ENCODE assay signal across 9 cellular contexts in genomic region chr12:86264451-86265328, GRCh38. TPM values are rescaled to one million over a fixed set of nuclear protein-coding genes. Genes with fewer than 3 reads are reported as not detected.
DNase-seq lines count a peak whose midpoint lies in the region; ATAC-seq, FAIRE-seq and TF ChIP-seq lines count a peak whose summit lies in the region.
"Had no signal": no experiment of that assay in that cellular context is flagged by ENCODE, and none has a peak within 500 bp of the region (broad histone marks: within the 10 kb centered on the region; RNA-seq: fewer than 3 reads in every experiment).

No MANE protein-coding gene starts in this region.

- TF ChIP-seq CTCF in PC-9 (conservative IDR thresholded peaks at IDR 0.05) (no peak), right atrium auricular region (IDR thresholded peaks at IDR 0.05) (no peak), prostate gland (IDR thresholded peaks at IDR 0.05) (no peak), D721Med (IDR thresholded peaks at IDR 0.05; ENCODE audit: insufficient read depth, missing control alignments) (no peak)

- DNase-seq in H7: peak; percentile 76
- peak; percentile 70 to 78 for DNase-seq in PC-9
- no peak for DNase-seq in right atrium auricular region (ENCODE audit: low spot score)
- DNase-seq in prostate gland (ENCODE audit: low spot score): peak; percentile 90
- no peak for DNase-seq in HTR-8/SVneo (ENCODE audit: insufficient read length, low spot score)
- no peak for DNase-seq in D721Med (ENCODE audit: insufficient read length, low spot score)
- no peak for DNase-seq in SHP77 (lab: John Stamatoyannopoulos, UW)

- no peaks in the 10 kb centered on the region for H3K4me1 Mint-ChIP-seq in activated T-helper 17 cell treated with anti-CD3 and anti-CD28 coated beads, Interleukin-2, amount 50 U/mL, for 72 hours

- BruUV-seq in PC-9 (replicated peaks; lab: Mats Ljungman, UMichigan): no TSS peak

- CTCF ChIA-PET in PC-9 (lab: Charles Lee): no interaction called here

- no peaks in the 10 kb centered on the region for H3F3A ChIP-seq in PC-9 (ENCODE audit: insufficient read depth, low read depth)

- no peaks in the 10 kb centered on the region for H3K27me3 Mint-ChIP-seq in activated T-helper 17 cell treated with anti-CD3 and anti-CD28 coated beads, Interleukin-2, amount 50 U/mL, for 72 hours

- H2AFZ ChIP-seq in PC-9: peak overlapping the region; percentile 97

- H3K36me3 ChIP-seq in H7 (replicated peaks; ENCODE audit: control insufficient read depth, insufficient read depth, low read length): no peaks in the 10 kb centered on the region
- H3K36me3 ChIP-seq in PC-9 (ENCODE audit: low read depth): no peaks in the 10 kb centered on the region
- no peaks in the 10 kb centered on the region for H3K36me3 ChIP-seq in right atrium auricular region
- H3K36me3 ChIP-seq in prostate gland: no peaks in the 10 kb centered on the region

- POLR2A ChIA-PET in PC-9 (lab: Charles Lee; ENCODE audit: unreplicated experiment): interaction anchor here (0.6 kb wide), 1 partner anchor 962 kb away, joined by 3 read pairs; no protein-coding TSS in a partner anchor

- H3K9me3 ChIP-seq in PC-9 (ENCODE audit: insufficient read depth, low read depth) (no peaks in the 10 kb centered on the region; the same call in 1 of the 2 replicates), right atrium auricular region (no peaks in the 10 kb centered on the region), prostate gland (no peaks in the 10 kb centered on the region)

- no peak overlapping the region for H3K4me3 Mint-ChIP-seq in activated T-helper 17 cell treated with anti-CD3 and anti-CD28 coated beads, Interleukin-2, amount 50 U/mL, for 72 hours

- peak overlapping the region; percentile 58 for H3K4me3 ChIP-seq in H7 (ENCODE audit: insufficient read depth, low read depth, low read length)
- peak overlapping the region; percentile 84 for H3K4me3 ChIP-seq in PC-9
- H3K4me3 ChIP-seq in right atrium auricular region: peak overlapping the region; percentile 32 to 46
- peak overlapping the region; percentile 18 to 29 for H3K4me3 ChIP-seq in prostate gland

- H3K9me2 ChIP-seq in PC-9 (ENCODE audit: insufficient read depth): peaks cover 5% of the 10 kb centered on the region; the same call in 1 of the 2 replicates

- 10% methylated on average over 30 of the region's 38 CpGs for WGBS in prostate gland

- H3K27me3 ChIP-seq in H7 (ENCODE audit: control insufficient read depth, insufficient read depth, low read length): no peaks in the 10 kb centered on the region
- H3K27me3 ChIP-seq in PC-9 (ENCODE audit: insufficient read depth, low read depth): no peaks in the 10 kb centered on the region
- no peaks in the 10 kb centered on the region for H3K27me3 ChIP-seq in right atrium auricular region
- H3K27me3 ChIP-seq in prostate gland (replicated peaks; ENCODE audit: insufficient read depth): no peaks in the 10 kb centered on the region

- intact Hi-C loops in PC-9 (cut with micrococcal nuclease; ENCODE audit: unreplicated experiment) (loop anchor here (5.0 to 10.0 kb wide), 3 partner anchors 300 to 1773 kb away; a partner anchor contains a TSS), prostate gland (cut with DNase I) (no loop called here)

- no peak for ATAC-seq in activated T-helper 17 cell treated with anti-CD3 and anti-CD28 coated beads, Interleukin-2, amount 50 U/mL, for 72 hours (replicated peaks)

- H3K4me2 ChIP-seq in PC-9: peak overlapping the region; percentile 94

- FAIRE-seq in HTR-8/SVneo (lab: Jason Lieb, UNC): no peak
- FAIRE-seq in D721Med (lab: Jason Lieb, UNC): no peak

- no peaks in the 10 kb centered on the region for H4K20me1 ChIP-seq in PC-9 (ENCODE audit: insufficient read depth)

- no peak for TF ChIP-seq POLR2A in prostate gland (IDR thresholded peaks at IDR 0.05)

- H3K27ac ChIP-seq in PC-9 (peak overlapping the region; percentile 57), right atrium auricular region (peak overlapping the region; percentile 26 to 30), prostate gland (peak overlapping the region; percentile 82 to 84)

- H3K9me3 Mint-ChIP-seq in activated T-helper 17 cell treated with anti-CD3 and anti-CD28 coated beads, Interleukin-2, amount 50 U/mL, for 72 hours: peaks cover 7% of the 10 kb centered on the region

- no peak overlapping the region for H3K27ac Mint-ChIP-seq in activated T-helper 17 cell treated with anti-CD3 and anti-CD28 coated beads, Interleukin-2, amount 50 U/mL, for 72 hours

- peaks cover 7% of the 10 kb centered on the region; the same call in 1 of the 2 replicates for H3K4me1 ChIP-seq in PC-9 (replicated peaks; ENCODE audit: insufficient read depth)
- H3K4me1 ChIP-seq in right atrium auricular region: no peaks in the 10 kb centered on the region
- H3K4me1 ChIP-seq in prostate gland (replicated peaks): peaks cover 6% of the 10 kb centered on the region

- H3K79me2 ChIP-seq in PC-9 (ENCODE audit: low read depth): no peaks in the 10 kb centered on the region

- no peaks in the 10 kb centered on the region for H3K36me3 Mint-ChIP-seq in activated T-helper 17 cell treated with anti-CD3 and anti-CD28 coated beads, Interleukin-2, amount 50 U/mL, for 72 hours (ENCODE audit: low read depth)

RNA-seq across cellular contexts. Expression of gene MGAT4C, which starts 8.5 kb away (rescaled TPM):
- total RNA-seq in H7 (2014; rRNA removed; shearing (Covaris generic)): 12.1 and 15.7 TPM in 2 replicates
- not detected in 2 replicates for total RNA-seq in PC-9 (2021)
- total RNA-seq in right atrium auricular region: 1 to 10 TPM; 2.1 to 3.2 TPM
- 1 to 10 TPM in 1 of 2 donors, under 1 TPM in 1; under 0.01 to 2.6 TPM for total RNA-seq in prostate gland
- total RNA-seq in activated T-helper 17 cell treated with anti-CD3 and anti-CD28 coated beads, Interleukin-2, amount 50 U/mL, for 72 hours: not detected
- total RNA-seq: activated CD8-positive, alpha-beta memory T cell treated with anti-CD3 and anti-CD28 coated beads for 36 hours had no signal

Comparison
In these comparisons a context has a peak if more than half of its experiments do, and no peak if none do; other contexts are left out.
1. DNase-seq: peak in H7 (single experiment), PC-9 (2 of 2) and prostate gland (single experiment); none in right atrium auricular region (single experiment), HTR-8/SVneo (single experiment), D721Med (single experiment) and SHP77 (0 of 2).
2. H3K4me3 ChIP-seq: peak in every context shown above with its lines; median percentile 84 in PC-9; 58 in H7; 39 in right atrium auricular region; 24 in prostate gland.
3. H3K27ac ChIP-seq: peak in every context shown above with its lines; median percentile 83 in prostate gland; 57 in PC-9; 28 in right atrium auricular region.